In the genomic region with DNA sequence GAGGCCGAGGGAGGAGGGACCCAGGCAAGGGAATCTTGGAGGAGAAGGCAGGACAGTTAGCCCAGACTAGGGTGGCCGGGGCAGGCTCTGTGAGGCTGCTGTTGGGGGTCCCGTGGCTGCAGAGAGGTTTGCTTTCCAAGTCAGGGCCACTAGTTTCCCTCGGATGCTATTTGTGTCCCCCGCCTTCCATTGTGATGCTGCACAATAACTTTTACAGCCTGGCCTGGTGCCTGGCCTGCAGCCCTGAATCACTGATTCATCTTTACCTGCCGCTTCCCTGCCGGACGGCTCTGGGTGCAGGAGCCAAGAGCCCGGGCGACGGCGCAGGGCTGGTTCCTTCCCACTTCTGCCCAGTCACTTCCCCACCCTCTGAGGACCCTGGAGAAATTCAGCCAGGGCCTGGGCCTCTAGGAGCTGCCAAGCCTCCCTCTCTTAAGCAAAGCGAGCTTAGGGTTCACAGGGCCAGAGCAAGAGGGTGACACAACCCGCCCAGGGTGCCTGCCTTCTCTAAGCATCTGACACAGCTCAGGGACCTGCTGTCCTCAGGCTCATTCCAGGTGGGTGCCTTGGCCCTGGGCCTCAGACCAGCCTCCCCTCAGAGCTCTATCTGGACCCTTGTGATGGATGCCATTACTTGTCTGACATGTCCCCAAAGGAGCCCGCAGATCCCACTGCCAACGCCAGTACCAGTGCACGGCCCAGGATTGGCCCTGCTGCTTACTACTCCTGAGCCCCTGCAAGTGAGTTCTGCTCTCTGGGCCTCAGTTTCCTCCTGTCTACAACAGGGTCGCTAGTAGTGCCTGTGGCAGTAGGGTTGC, we compare ENCODE assay signal across 13 cellular contexts.
DNase-seq lines count a peak whose midpoint lies in the region; ATAC-seq and TF ChIP-seq lines count a peak whose summit lies in the region.
"Had no signal": no experiment of that assay in that cellular context is flagged by ENCODE, and none has a peak within 500 bp of the region (broad histone marks: within the 10 kb centered on the region; RNA-seq: fewer than 3 reads in every experiment).

No MANE protein-coding gene starts in this region.

- CTCF ChIA-PET in activated naive CD4-positive, alpha-beta T cell treated with anti-CD3 and anti-CD28 coated beads, Interleukin-2, amount 10 ng/mL, durations not matched to agents 7 days and 5 days (lab: Charles Lee), result no interaction called here
- CTCF ChIA-PET in HEK293T (lab: Yijun Ruan, JAX), result no interaction called here

- intact Hi-C loops in posterior vena cava (cut with DNase I), result no loop called here

- peaks cover 17% of the 10 kb centered on the region for H3K4me1 ChIP-seq in ACC112 (ENCODE audit: control insufficient read depth, insufficient read depth, low read length, unreplicated experiment)
- peaks cover 3% of the 10 kb centered on the region for H3K4me1 ChIP-seq in RWPE2 (ENCODE audit: insufficient read depth, poor library complexity, severe bottlenecking)
- peaks cover 0 to 37% (median 21%) of the 10 kb centered on the region in 3 donors for H3K4me1 ChIP-seq in gastroesophageal sphincter

- no peaks in the 10 kb centered on the region for H3K36me3 ChIP-seq in ACC112 (ENCODE audit: insufficient read depth, low read length)
- H3K36me3 ChIP-seq in RWPE2 (ENCODE audit: low read depth), result no peaks in the 10 kb centered on the region
- no peaks in the 10 kb centered on the region for H3K36me3 ChIP-seq in gastroesophageal sphincter

- H3K4me3 ChIP-seq in ACC112 (ENCODE audit: low read depth, low read length) (no peak overlapping the region), RWPE2 (ENCODE audit: severe bottlenecking) (no peak overlapping the region), gastroesophageal sphincter (no peak overlapping the region)

- H3K27ac Mint-ChIP-seq in activated naive CD4-positive, alpha-beta T cell treated with anti-CD3 and anti-CD28 coated beads, Interleukin-2, amount 10 ng/mL, durations not matched to agents 7 days and 5 days, result no peak overlapping the region

- H3K27me3 ChIP-seq in ACC112 (ENCODE audit: insufficient read depth, low read length) (no peaks in the 10 kb centered on the region), RWPE2 (ENCODE audit: insufficient read depth, poor library complexity, severe bottlenecking) (no peaks in the 10 kb centered on the region), gastroesophageal sphincter (no peaks in the 10 kb centered on the region)

- H3K4me3 Mint-ChIP-seq in activated naive CD4-positive, alpha-beta T cell treated with anti-CD3 and anti-CD28 coated beads, Interleukin-2, amount 10 ng/mL, durations not matched to agents 7 days and 5 days, result no peak overlapping the region

- ATAC-seq in RWPE2 (ENCODE audit: low read depth) (peak; percentile 54), gastroesophageal sphincter (no peak)

- H3K36me3 Mint-ChIP-seq in activated naive CD4-positive, alpha-beta T cell treated with anti-CD3 and anti-CD28 coated beads, Interleukin-2, amount 10 ng/mL, durations not matched to agents 7 days and 5 days, result no peaks in the 10 kb centered on the region

- H3K9me3 ChIP-seq in RWPE2 (ENCODE audit: severe bottlenecking) (no peaks in the 10 kb centered on the region), gastroesophageal sphincter (peaks cover 0 to 2% (median 0%) of the 10 kb centered on the region in 3 donors)

- TF ChIP-seq EP300 in gastroesophageal sphincter (IDR thresholded peaks at IDR 0.05), result no peak

- no peaks in the 10 kb centered on the region for H3K27me3 Mint-ChIP-seq in activated naive CD4-positive, alpha-beta T cell treated with anti-CD3 and anti-CD28 coated beads, Interleukin-2, amount 10 ng/mL, durations not matched to agents 7 days and 5 days

- H3K27ac ChIP-seq in ACC112 (ENCODE audit: low read depth, low read length) (no peak overlapping the region), RWPE2 (ENCODE audit: poor library complexity, severe bottlenecking) (no peak overlapping the region), gastroesophageal sphincter (peak overlapping the region in 3 of 4 donors; percentile 65 to 71 (median 68))

- 58% methylated on average over 7 of the region's 18 CpGs; no CpG with 5 or more reads in 1 of the 2 donors for WGBS in gastroesophageal sphincter (ENCODE audit: low coverage in 1 of 2), 2 donors

- H3K9me3 Mint-ChIP-seq in activated naive CD4-positive, alpha-beta T cell treated with anti-CD3 and anti-CD28 coated beads, Interleukin-2, amount 10 ng/mL, durations not matched to agents 7 days and 5 days, result no peaks in the 10 kb centered on the region

- no peaks in the 10 kb centered on the region for H3K79me2 ChIP-seq in ACC112 (ENCODE audit: control insufficient read depth, insufficient read depth, low read length, unreplicated experiment)

- TF ChIP-seq CTCF in RWPE2 (IDR thresholded peaks at IDR 0.05; ENCODE audit: poor library complexity, severe bottlenecking) (no peak), gastroesophageal sphincter (IDR thresholded peaks at IDR 0.05) (no peak)

- DNase-seq in RWPE2 (ENCODE audit: low spot score) (no peak), posterior vena cava (ENCODE audit: low spot score) (peak; percentile 79), HEK293T (ENCODE audit: extremely low spot score) (no peak), RKO (ENCODE audit: low spot score) (no peak)
- no peak for DNase-seq in activated naive CD4-positive, alpha-beta T cell treated with anti-CD3 and anti-CD28 coated beads, Interleukin-2, amount 10 ng/mL, durations not matched to agents 7 days and 5 days
- DNase-seq in activated CD4-positive, alpha-beta T cell treated with anti-CD3 and anti-CD28 coated beads, Interleukin-2, amount 50 U/mL, for 48 hours, result no peak
- DNase-seq: DND-41; effector memory CD4-positive, alpha-beta T cell; left cardiac atrium; NCI-H1694; NCI-H526 treated with DMSO at 0.1 percent for 48 hours had no signal

- no peak for TF ChIP-seq POLR2A in gastroesophageal sphincter (IDR thresholded peaks at IDR 0.05)

- no peaks in the 10 kb centered on the region for H3K4me1 Mint-ChIP-seq in activated naive CD4-positive, alpha-beta T cell treated with anti-CD3 and anti-CD28 coated beads, Interleukin-2, amount 10 ng/mL, durations not matched to agents 7 days and 5 days

- POLR2A ChIA-PET in HEK293T (lab: Yijun Ruan, JAX), result no interaction called here

- peak overlapping the region; percentile 90 for H2AFZ ChIP-seq in ACC112 (ENCODE audit: low read length, unreplicated experiment)

TF ChIP-seq in HEK293T, 16 proteins besides CTCF, POLR2A, EP300 and RAD21:
- TF ChIP-seq FOXA1 (IDR thresholded peaks at IDR 0.05) (no peak), BHLHE40 (IDR thresholded peaks at IDR 0.05; ENCODE audit: borderline replicate concordance) (no peak), ZNF384 (IDR thresholded peaks at IDR 0.05) (no peak), FOXK2 (IDR thresholded peaks at IDR 0.05) (no peak), SP1 (IDR thresholded peaks at IDR 0.05) (no peak), CTBP1 (IDR thresholded peaks at IDR 0.05; ENCODE audit: borderline replicate concordance) (no peak), TARDBP (IDR thresholded peaks at IDR 0.05) (no peak), HDGF (IDR thresholded peaks at IDR 0.05; ENCODE audit: borderline replicate concordance) (no peak), FOXM1 (IDR thresholded peaks at IDR 0.05; ENCODE audit: borderline replicate concordance) (no peak), SUZ12 (IDR thresholded peaks at IDR 0.05) (no peak), L3MBTL2 (conservative IDR thresholded peaks at IDR 0.05) (no peak), NFRKB (IDR thresholded peaks at IDR 0.05) (no peak), ARNT (IDR thresholded peaks at IDR 0.05) (no peak), LEF1 (IDR thresholded peaks at IDR 0.05; ENCODE audit: borderline replicate concordance) (no peak), ELF4 (IDR thresholded peaks at IDR 0.05) (no peak)
- TF ChIP-seq, protein P1, sequence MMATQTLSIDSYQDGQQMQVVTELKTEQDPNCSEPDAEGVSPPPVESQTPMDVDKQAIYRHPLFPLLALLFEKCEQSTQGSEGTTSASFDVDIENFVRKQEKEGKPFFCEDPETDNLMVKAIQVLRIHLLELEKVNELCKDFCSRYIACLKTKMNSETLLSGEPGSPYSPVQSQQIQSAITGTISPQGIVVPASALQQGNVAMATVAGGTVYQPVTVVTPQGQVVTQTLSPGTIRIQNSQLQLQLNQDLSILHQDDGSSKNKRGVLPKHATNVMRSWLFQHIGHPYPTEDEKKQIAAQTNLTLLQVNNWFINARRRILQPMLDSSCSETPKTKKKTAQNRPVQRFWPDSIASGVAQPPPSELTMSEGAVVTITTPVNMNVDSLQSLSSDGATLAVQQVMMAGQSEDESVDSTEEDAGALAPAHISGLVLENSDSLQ (IDR thresholded peaks at IDR 0.05), result no peak

Comparison
In these comparisons a context has a peak if more than half of its experiments do, and no peak if none do; other contexts are left out.
1. H3K27ac ChIP-seq: peak in gastroesophageal sphincter (3 of 4); none in ACC112 (single experiment) and RWPE2 (single experiment).